Comparison of ENCODE assay signal across 25 cellular contexts in the genomic region with DNA sequence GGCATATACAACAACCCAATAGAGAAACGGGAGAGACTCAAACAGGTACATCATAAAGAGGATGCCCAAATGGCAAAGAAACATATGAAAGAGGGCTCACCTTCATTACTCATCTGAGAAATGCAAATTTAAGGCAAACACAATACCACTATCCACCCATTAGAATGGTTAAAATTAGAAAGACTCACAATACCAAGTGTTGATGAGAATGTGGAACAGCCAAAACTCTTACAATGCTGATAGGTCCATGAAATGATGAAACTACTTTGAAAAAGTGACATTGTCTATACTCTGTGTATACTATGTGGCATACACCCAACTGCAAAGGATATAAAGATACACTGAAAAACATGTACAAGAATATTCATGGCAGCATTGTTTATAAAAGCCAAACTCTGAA.
"Had no signal": no experiment of that assay in that cellular context is flagged by ENCODE, and none has a peak within 500 bp of the region (broad histone marks: within the 10 kb centered on the region; RNA-seq: fewer than 3 reads in every experiment).

No MANE protein-coding gene starts in this region.

- H3K36me3 ChIP-seq: colonic mucosa, esophagus muscularis mucosa, esophagus squamous epithelium, gastrocnemius medialis, gastroesophageal sphincter, heart left ventricle, heart right ventricle had no signal

- H3K4me1 ChIP-seq: colonic mucosa, esophagus squamous epithelium, foreskin keratinocyte, gastrocnemius medialis, gastroesophageal sphincter had no signal

- H3K27ac Mint-ChIP-seq: dendritic cell treated with granulocyte-macrophage colony-stimulating factor and Interleukin-4, amounts not matched to agents 40 ng/mL and 50 ng/mL, for 4 days; effector memory CD8-positive, alpha-beta T cell; endodermal cell had no signal

- H3K4me1 Mint-ChIP-seq: endodermal cell had no signal

- H3K27me3 Mint-ChIP-seq: dendritic cell treated with granulocyte-macrophage colony-stimulating factor and Interleukin-4, amounts not matched to agents 40 ng/mL and 50 ng/mL, for 4 days had no signal

- H3K4me3 ChIP-seq: colonic mucosa, coronary artery, dorsolateral prefrontal cortex, esophagus muscularis mucosa, esophagus squamous epithelium, gastrocnemius medialis, gastroesophageal sphincter, heart left ventricle, heart right ventricle had no signal

- H3K27ac ChIP-seq: colonic mucosa, coronary artery, dorsolateral prefrontal cortex, epithelial cell of prostate, esophagus muscularis mucosa, esophagus squamous epithelium, foreskin keratinocyte, gastrocnemius medialis, gastroesophageal sphincter, heart left ventricle, heart right ventricle had no signal

- DNase-seq: colonic mucosa; cortex of kidney; dermis blood vessel endothelial cell; dorsolateral prefrontal cortex; effector CD4-positive, alpha-beta T cell; effector CD8-positive, alpha-beta T cell; effector memory CD4-positive, alpha-beta T cell; effector memory CD8-positive, alpha-beta T cell; endodermal cell; erythroblast; esophagus squamous epithelium; foreskin fibroblast; foreskin keratinocyte; foreskin melanocyte; gastrocnemius medialis; glutamatergic neuron; head of caudate nucleus; heart left ventricle; heart right ventricle had no signal

- H3K4me3 Mint-ChIP-seq: dendritic cell treated with granulocyte-macrophage colony-stimulating factor and Interleukin-4, amounts not matched to agents 40 ng/mL and 50 ng/mL, for 4 days; effector memory CD8-positive, alpha-beta T cell; endodermal cell had no signal

- ATAC-seq: effector memory CD8-positive, alpha-beta T cell; esophagus mucosa; foreskin keratinocyte; gastrocnemius medialis; gastroesophageal sphincter; heart left ventricle; heart right ventricle had no signal

- H3K9me3 ChIP-seq: colonic mucosa, gastrocnemius medialis had no signal

- H3K27me3 ChIP-seq: colonic mucosa, esophagus squamous epithelium, foreskin keratinocyte, gastrocnemius medialis, gastroesophageal sphincter had no signal
